Comparison of ENCODE assay signal across 40 cellular contexts in the genomic region with DNA sequence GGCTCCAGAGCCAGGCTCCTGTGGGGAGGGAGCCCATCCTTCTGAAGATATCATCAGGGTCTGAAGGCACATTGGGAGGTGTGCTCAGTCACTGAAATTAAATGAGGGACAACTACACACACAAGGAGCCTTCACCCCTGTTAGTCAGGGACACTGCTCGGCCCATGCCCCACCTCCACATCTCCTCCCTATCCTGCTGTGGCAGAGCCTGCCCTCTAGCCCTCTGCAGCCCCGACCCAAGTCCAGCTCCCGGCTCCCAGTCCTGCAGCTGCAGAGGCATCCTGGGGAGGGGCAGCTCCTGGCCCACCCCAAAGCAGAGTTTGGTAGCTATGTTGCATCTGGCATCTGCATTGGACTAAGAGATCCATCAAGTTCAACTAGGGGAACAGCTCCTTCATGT.
"Had no signal": no experiment of that assay in that cellular context is flagged by ENCODE, and none has a peak within 500 bp of the region (broad histone marks: within the 10 kb centered on the region; RNA-seq: fewer than 3 reads in every experiment).

No MANE protein-coding gene starts in this region.

- H3K4me1 ChIP-seq: adrenal gland, ascending aorta, body of pancreas, breast epithelium had no signal

- FAIRE-seq: astrocyte, bronchial epithelial cell had no signal

- H3K27ac ChIP-seq: adrenal gland, ascending aorta, body of pancreas, brain microvascular endothelial cell, breast epithelium, cardiac muscle cell had no signal

- H3K4me3 ChIP-seq: adrenal gland, ascending aorta, body of pancreas, breast epithelium, cardiac muscle cell had no signal

- H3K27me3 ChIP-seq: adrenal gland, ascending aorta, body of pancreas, brain microvascular endothelial cell, breast epithelium, cardiac muscle cell had no signal

- H3K36me3 Mint-ChIP-seq: activated naive CD4-positive, alpha-beta T cell treated with anti-CD3 and anti-CD28 coated beads, Interleukin-2, amount 10 ng/mL, durations not matched to agents 7 days and 5 days; activated naive CD8-positive, alpha-beta T cell treated with anti-CD3 and anti-CD28 coated beads for 36 hours; activated naive CD8-positive, alpha-beta T cell treated with anti-CD3 and anti-CD28 coated beads, Interleukin-2, amount 10 ng/mL, durations not matched to agents 7 days and 5 days; brain had no signal

- H3K4me3 Mint-ChIP-seq: activated naive CD4-positive, alpha-beta T cell treated with anti-CD3 and anti-CD28 coated beads for 36 hours; activated naive CD4-positive, alpha-beta T cell treated with anti-CD3 and anti-CD28 coated beads, Interleukin-2, amount 10 ng/mL, durations not matched to agents 7 days and 5 days; activated naive CD4-positive, alpha-beta T cell treated with anti-CD3 and anti-CD28 coated beads, Interleukin-2, amount 50 U/mL, for 24 hours; activated naive CD8-positive, alpha-beta T cell; activated naive CD8-positive, alpha-beta T cell treated with anti-CD3 and anti-CD28 coated beads for 36 hours; activated naive CD8-positive, alpha-beta T cell treated with anti-CD3 and anti-CD28 coated beads, Interleukin-2, amount 10 ng/mL, durations not matched to agents 7 days and 5 days; activated naive CD8-positive, alpha-beta T cell treated with anti-CD3 and anti-CD28 coated beads, Interleukin-2, amount 50 U/mL, for 24 hours; activated T-cell treated with anti-CD3 and anti-CD28 coated beads, Interleukin-2, amount 50 U/mL, for 24 hours; activated T-cell treated with anti-CD3 and anti-CD28 coated beads, Interleukin-2, amount 50 U/mL, for 4 hours; activated T-cell treated with anti-CD3 and anti-CD28 coated beads, Interleukin-2, amount 50 U/mL, for 72 hours; activated T-helper 1 cell treated with anti-CD3 and anti-CD28 coated beads, Interleukin-12 subunit alpha, Interleukin-12 subunit beta, Interleukin-2, Interleukin-4 antibody, amounts not matched to agents 30 ng/mL and 10 ng/mL and 1 ng/mL, durations not matched to agents 14 hours and 24 hours and 36 hours; activated T-helper 17 cell treated with anti-CD3 and anti-CD28 coated beads, Interleukin-2, amount 50 U/mL, for 72 hours; brain; central memory CD8-positive, alpha-beta T cell had no signal

- H3K36me3 ChIP-seq: adrenal gland, ascending aorta, brain microvascular endothelial cell, breast epithelium, cardiac muscle cell had no signal

- ATAC-seq: activated naive CD4-positive, alpha-beta T cell treated with anti-CD3 and anti-CD28 coated beads, Interleukin-2, amount 50 U/mL, for 72 hours; activated naive CD8-positive, alpha-beta T cell treated with anti-CD3 and anti-CD28 coated beads, Interleukin-2, amount 50 U/mL, for 24 hours; activated T-cell treated with anti-CD3 and anti-CD28 coated beads, Interleukin-2, amount 50 U/mL, for 4 hours; activated T-cell treated with anti-CD3 and anti-CD28 coated beads, Interleukin-2, amount 50 U/mL, for 72 hours; activated T-helper 17 cell treated with anti-CD3 and anti-CD28 coated beads, Interleukin-2, amount 50 U/mL, for 72 hours; body of pancreas had no signal

- H3K27ac Mint-ChIP-seq: activated naive CD4-positive, alpha-beta T cell treated with anti-CD3 and anti-CD28 coated beads for 36 hours; activated naive CD4-positive, alpha-beta T cell treated with anti-CD3 and anti-CD28 coated beads, Interleukin-2, amount 10 ng/mL, durations not matched to agents 7 days and 5 days; activated naive CD4-positive, alpha-beta T cell treated with anti-CD3 and anti-CD28 coated beads, Interleukin-2, amount 50 U/mL, for 24 hours; activated naive CD4-positive, alpha-beta T cell treated with anti-CD3 and anti-CD28 coated beads, Interleukin-2, amount 50 U/mL, for 72 hours; activated naive CD8-positive, alpha-beta T cell; activated naive CD8-positive, alpha-beta T cell treated with anti-CD3 and anti-CD28 coated beads for 36 hours; activated naive CD8-positive, alpha-beta T cell treated with anti-CD3 and anti-CD28 coated beads, Interleukin-2, amount 10 ng/mL, durations not matched to agents 7 days and 5 days; activated naive CD8-positive, alpha-beta T cell treated with anti-CD3 and anti-CD28 coated beads, Interleukin-2, amount 50 U/mL, for 24 hours; activated T-cell treated with anti-CD3 and anti-CD28 coated beads, Interleukin-2, amount 50 U/mL, for 24 hours; activated T-cell treated with anti-CD3 and anti-CD28 coated beads, Interleukin-2, amount 50 U/mL, for 72 hours; activated T-helper 1 cell treated with anti-CD3 and anti-CD28 coated beads, Interleukin-12 subunit alpha, Interleukin-12 subunit beta, Interleukin-2, Interleukin-4 antibody, amounts not matched to agents 30 ng/mL and 10 ng/mL and 1 ng/mL, durations not matched to agents 14 hours and 24 hours and 36 hours; activated T-helper 17 cell treated with anti-CD3 and anti-CD28 coated beads, Interleukin-2, amount 50 U/mL, for 72 hours; activated T-helper 2 cell treated with anti-CD3 and anti-CD28 coated beads, Interferon-gamma antibody, Interleukin-2, Interleukin-4, amounts not matched to agents 10 μg/mL and 5 μg/mL and 100 μg/mL, durations not matched to agents 14 hours and 24 hours and 36 hours; brain had no signal

- H3K4me1 Mint-ChIP-seq: activated naive CD4-positive, alpha-beta T cell treated with anti-CD3 and anti-CD28 coated beads, Interleukin-2, amount 10 ng/mL, durations not matched to agents 7 days and 5 days; activated naive CD4-positive, alpha-beta T cell treated with anti-CD3 and anti-CD28 coated beads, Interleukin-2, amount 50 U/mL, for 24 hours; activated naive CD8-positive, alpha-beta T cell treated with anti-CD3 and anti-CD28 coated beads for 36 hours; activated naive CD8-positive, alpha-beta T cell treated with anti-CD3 and anti-CD28 coated beads, Interleukin-2, amount 10 ng/mL, durations not matched to agents 7 days and 5 days; activated naive CD8-positive, alpha-beta T cell treated with anti-CD3 and anti-CD28 coated beads, Interleukin-2, amount 50 U/mL, for 24 hours; activated T-helper 17 cell treated with anti-CD3 and anti-CD28 coated beads, Interleukin-2, amount 50 U/mL, for 72 hours; brain; central memory CD8-positive, alpha-beta T cell had no signal

- DNase-seq: activated effector memory CD4-positive, alpha-beta T cell treated with anti-CD3 and anti-CD28 coated beads, Interleukin-2, amount 50 U/mL, for 16 hours; activated effector memory CD4-positive, alpha-beta T cell treated with Interleukin-2 at 50 U/mL for 16 hours; activated gamma-delta T cell; activated gamma-delta T cell treated with Interleukin-2 at 50 U/mL for 16 hours; activated naive CD4-positive, alpha-beta T cell treated with anti-CD3 and anti-CD28 coated beads for 36 hours; activated naive CD4-positive, alpha-beta T cell treated with anti-CD3 and anti-CD28 coated beads, Interleukin-2, amount 10 ng/mL, durations not matched to agents 7 days and 5 days; activated naive CD4-positive, alpha-beta T cell treated with anti-CD3 and anti-CD28 coated beads, Interleukin-2, amount 50 U/mL, for 16 hours; activated naive CD4-positive, alpha-beta T cell treated with Interleukin-2 at 50 U/mL for 16 hours; activated naive CD8-positive, alpha-beta T cell treated with anti-CD3 and anti-CD28 coated beads for 36 hours; activated naive CD8-positive, alpha-beta T cell treated with anti-CD3 and anti-CD28 coated beads, Interleukin-2, amount 10 ng/mL, durations not matched to agents 7 days and 5 days; activated naive CD8-positive, alpha-beta T cell treated with anti-CD3 and anti-CD28 coated beads, Interleukin-2, amount 50 U/mL, for 24 hours; activated T-cell treated with anti-CD3 and anti-CD28 coated beads for 4 hours; activated T-cell treated with anti-CD3 and anti-CD28 coated beads, Interleukin-2, amount 50 U/mL, for 1 hour; activated T-cell treated with anti-CD3 and anti-CD28 coated beads, Interleukin-2, amount 50 U/mL, for 24 hours; activated T-cell treated with anti-CD3 and anti-CD28 coated beads, Interleukin-2, amount 50 U/mL, for 4 hours; activated T-cell treated with anti-CD3 and anti-CD28 coated beads, Interleukin-2, amount 50 U/mL, for 48 hours; activated T-cell treated with anti-CD3 and anti-CD28 coated beads, Interleukin-2, amount 50 U/mL, for 72 hours; amniotic stem cell; amygdala; anterior cingulate cortex; aorta; body of pancreas; brain microvascular endothelial cell; caudate nucleus; central memory CD4-positive, alpha-beta T cell; cerebellar nuclear complex had no signal

- H3K9me3 ChIP-seq: adrenal gland had no signal
